ENCODE assay signal across 1 cellular context in genomic region chr3:13254028-13254951, GRCh38.
TF ChIP-seq lines count a peak whose summit lies in the region.

No MANE protein-coding gene starts in this region.

TF ChIP-seq in HepG2, 621 proteins besides CTCF, POLR2A, EP300 and RAD21 (continued from another document and continues in another):
- TF ChIP-seq CSRNP1 (CRISPR knock-in tag; IDR thresholded peaks at IDR 0.05): peak; percentile 46; the same call in 1 of the 2 replicates
- peak; percentile 86; the same call in 1 of the 2 replicates for TF ChIP-seq MTA1 (CRISPR knock-in tag; IDR thresholded peaks at IDR 0.05; ENCODE audit: borderline replicate concordance)
- no peak for TF ChIP-seq ZFP41 (CRISPR knock-in tag; IDR thresholded peaks at IDR 0.05; ENCODE audit: borderline replicate concordance)
- no peak for TF ChIP-seq ZNF883 (CRISPR knock-in tag; IDR thresholded peaks at IDR 0.05; ENCODE audit: not compliant biosample characterization)
- peak in 1 of 2 experiments; percentile 25; a peak in 1 of 4 replicates for TF ChIP-seq HMGXB4 (CRISPR knock-in tag; IDR thresholded peaks at IDR 0.05; ENCODE audit: borderline replicate concordance in 1 of 2, low read depth in 1 of 2)
- no peak for TF ChIP-seq STAT5B (CRISPR knock-in tag; IDR thresholded peaks at IDR 0.05)
- TF ChIP-seq TFDP1 (CRISPR knock-in tag; IDR thresholded peaks at IDR 0.05; ENCODE audit: borderline replicate concordance): peak; percentile 39; the same call in 1 of the 2 replicates
- TF ChIP-seq ZNF513 (CRISPR knock-in tag; conservative IDR thresholded peaks at IDR 0.05): no peak
- no peak for TF ChIP-seq ZNF766 (CRISPR knock-in tag; IDR thresholded peaks at IDR 0.05; ENCODE audit: borderline replicate concordance)
- 0 out of 2 replicates have a peak, but pooled peaks have one; percentile 40 for TF ChIP-seq TFE3 (CRISPR knock-in tag; IDR thresholded peaks at IDR 0.05)
- TF ChIP-seq DPF2 (CRISPR knock-in tag; IDR thresholded peaks at IDR 0.05; ENCODE audit: borderline replicate concordance, low read depth): no peak; the same call in 1 of the 2 replicates
- TF ChIP-seq ZFX (CRISPR knock-in tag; IDR thresholded peaks at IDR 0.05; ENCODE audit: low read depth): peak; percentile 62; the same call in 1 of the 2 replicates
- peak; percentile 61; the same call in 1 of the 2 replicates for TF ChIP-seq PAXIP1 (CRISPR knock-in tag; conservative IDR thresholded peaks at IDR 0.05)
- peak; percentile 51 for TF ChIP-seq ZNF574 (CRISPR knock-in tag; IDR thresholded peaks at IDR 0.05)
- no peak for TF ChIP-seq FOXA1 (IDR thresholded peaks at IDR 0.05)
- TF ChIP-seq FOXA1 (CRISPR knock-in tag; IDR thresholded peaks at IDR 0.05): peak; percentile 49; the same call in 1 of the 2 replicates
- TF ChIP-seq TAF1 (CRISPR knock-in tag; IDR thresholded peaks at IDR 0.05): peak; percentile 17; the same call in 1 of the 2 replicates
- no peak for TF ChIP-seq KAT8 (CRISPR knock-in tag; IDR thresholded peaks at IDR 0.05)
- peak; percentile 94 for TF ChIP-seq SKIL (CRISPR knock-in tag; IDR thresholded peaks at IDR 0.05; ENCODE audit: borderline replicate concordance)
- TF ChIP-seq ARID5B (CRISPR knock-in tag; IDR thresholded peaks at IDR 0.05): peak; percentile 76
- TF ChIP-seq ZSCAN22 (CRISPR knock-in tag; IDR thresholded peaks at IDR 0.05): no peak
- TF ChIP-seq HMGA1 (CRISPR knock-in tag; conservative IDR thresholded peaks at IDR 0.05): no peak
- TF ChIP-seq MIER3 (CRISPR knock-in tag; IDR thresholded peaks at IDR 0.05; ENCODE audit: borderline replicate concordance): peak; percentile 28; the same call in 1 of the 2 replicates
- no peak for TF ChIP-seq ETV6 (CRISPR knock-in tag; conservative IDR thresholded peaks at IDR 0.05)
- no peak for TF ChIP-seq MTERF4 (CRISPR knock-in tag; IDR thresholded peaks at IDR 0.05)
- peak; percentile 47 to 91; a peak in 3 of 4 replicates for TF ChIP-seq NR2F1 (CRISPR knock-in tag; IDR thresholded peaks at IDR 0.05)
- TF ChIP-seq KDM6A (CRISPR knock-in tag; IDR thresholded peaks at IDR 0.05; ENCODE audit: low read depth): no peak
- TF ChIP-seq SRSF1 (optimal IDR thresholded peaks at IDR 0.05; ENCODE audit: low read depth, low read length): no peak
- peak; percentile 64 for TF ChIP-seq SALL1 (CRISPR knock-in tag; IDR thresholded peaks at IDR 0.05)
- TF ChIP-seq FOXO1 (CRISPR knock-in tag; IDR thresholded peaks at IDR 0.05): peak; percentile 36; the same call in 1 of the 2 replicates
- TF ChIP-seq ZNF629 (CRISPR knock-in tag; conservative IDR thresholded peaks at IDR 0.05): peak; percentile 75
- peak; percentile 52; the same call in 1 of the 2 replicates for TF ChIP-seq ZMYM2 (CRISPR knock-in tag; IDR thresholded peaks at IDR 0.05)
- no peak for TF ChIP-seq REXO4 (CRISPR knock-in tag; IDR thresholded peaks at IDR 0.05; ENCODE audit: borderline replicate concordance)
- peak; percentile 60; the same call in 1 of the 2 replicates for TF ChIP-seq KDM2A (CRISPR knock-in tag; IDR thresholded peaks at IDR 0.05; ENCODE audit: borderline replicate concordance, low read depth)
